30 cellular contexts compared by ENCODE assay signal in the genomic region with DNA sequence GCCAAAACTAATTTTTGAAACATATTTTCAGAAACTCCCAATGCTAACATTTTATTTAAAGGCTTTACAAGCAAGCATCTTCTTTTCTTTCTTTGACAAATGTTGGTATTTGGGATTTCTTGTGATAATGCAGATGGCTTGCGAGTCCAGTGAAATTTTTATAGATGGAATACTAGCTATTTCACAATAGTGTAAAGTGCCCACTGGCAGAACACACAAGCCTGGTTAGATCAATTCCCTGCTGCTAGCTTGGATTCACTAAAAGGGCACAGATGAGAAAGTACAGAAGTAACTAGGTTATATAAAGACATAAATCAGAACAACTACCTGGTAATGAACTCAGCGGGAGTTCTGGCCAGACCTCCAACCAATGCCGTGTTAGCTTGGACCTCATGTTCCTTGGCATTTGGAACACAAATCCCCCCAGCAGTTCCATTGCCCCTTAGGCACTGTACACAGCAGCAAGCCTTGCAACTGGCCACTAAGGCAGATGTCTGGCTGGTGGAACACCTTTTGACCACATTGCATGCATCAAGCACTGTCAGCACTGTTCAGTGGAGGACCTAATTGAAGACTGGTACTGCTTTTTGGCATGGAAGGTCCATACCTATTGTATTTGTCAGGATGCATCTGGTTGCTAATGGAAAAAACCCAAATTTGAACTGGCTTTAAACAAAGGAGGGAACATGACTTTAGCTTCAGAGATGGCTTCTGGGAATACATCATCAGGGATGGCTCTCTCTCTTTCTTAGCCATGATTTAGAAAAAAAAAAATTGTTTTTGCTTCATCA.
"Had no signal": no experiment of that assay in that cellular context is flagged by ENCODE, and none has a peak within 500 bp of the region (broad histone marks: within the 10 kb centered on the region; RNA-seq: fewer than 3 reads in every experiment).

No MANE protein-coding gene starts in this region.

- H3K27ac ChIP-seq: coronary artery, foreskin keratinocyte, gastroesophageal sphincter, heart left ventricle, hepatocyte, left lung, parathyroid adenoma, suprapubic skin, transverse colon, upper lobe of right lung, uterus had no signal

- H3K36me3 ChIP-seq: gastroesophageal sphincter, heart left ventricle, left lung, suprapubic skin, transverse colon, upper lobe of right lung, uterus had no signal

- H3K27ac Mint-ChIP-seq: mesothelial cell of epicardium; naive B cell; natural killer cell treated with Interleukin-12 subunit alpha and Interleukin-12 subunit beta and Interleukin-15 and Interleukin-18, amount 100 ng/mL, for 72 hours; progenitor cell of endocrine pancreas; stimulated activated naive CD8-positive, alpha-beta T cell treated with anti-CD3 and anti-CD28 coated beads, Interleukin-15, amount 100 ng/mL, for 72 hours had no signal

- H3K9me3 Mint-ChIP-seq: natural killer cell treated with Interleukin-12 subunit alpha and Interleukin-12 subunit beta and Interleukin-15 and Interleukin-18, amount 100 ng/mL, for 72 hours; neural crest cell had no signal

- H3K4me3 ChIP-seq: coronary artery, gastroesophageal sphincter, heart left ventricle, hepatocyte, left lung, mucosa of descending colon, smooth muscle cell, suprapubic skin, transverse colon, upper lobe of right lung, uterus had no signal

- H3K36me3 Mint-ChIP-seq: mesothelial cell of epicardium had no signal

- H3K4me3 Mint-ChIP-seq: mesothelial cell of epicardium; naive B cell; natural killer cell treated with Interleukin-12 subunit alpha and Interleukin-12 subunit beta and Interleukin-15 and Interleukin-18, amount 100 ng/mL, for 72 hours; neural crest cell; stimulated activated naive CD8-positive, alpha-beta T cell treated with anti-CD3 and anti-CD28 coated beads, Interleukin-15, amount 100 ng/mL, for 72 hours had no signal

- ATAC-seq: foreskin keratinocyte; gastroesophageal sphincter; heart left ventricle; left lung; mucosa of descending colon; natural killer cell treated with Interleukin-12 subunit alpha and Interleukin-12 subunit beta and Interleukin-15 and Interleukin-18, amount 100 ng/mL, for 72 hours; sciatic nerve; stimulated activated naive CD8-positive, alpha-beta T cell treated with anti-CD3 and anti-CD28 coated beads, Interleukin-15, amount 100 ng/mL, for 72 hours; upper lobe of right lung had no signal

- H3K4me1 ChIP-seq: foreskin keratinocyte, gastroesophageal sphincter, heart left ventricle, left lung, parathyroid adenoma, suprapubic skin, transverse colon, upper lobe of right lung, uterus had no signal

- DNase-seq: dermis blood vessel endothelial cell; effector memory CD4-positive, alpha-beta T cell; erythroblast; foreskin keratinocyte; heart left ventricle; kidney; left lung; mesenchymal stem cell; mucosa of descending colon; naive B cell; stimulated activated CD4-positive, alpha-beta T cell treated with anti-CD3 and anti-CD28 coated beads, Interleukin-12 subunit alpha, Interleukin-12 subunit beta, amount 100 ng/mL, for 4 hours; stimulated activated CD4-positive, alpha-beta T cell treated with anti-CD3 and anti-CD28 coated beads, Interleukin-1b, Interleukin-23, amount 100 ng/mL, for 48 hours; stimulated activated CD4-positive, alpha-beta T cell treated with anti-CD3 and anti-CD28 coated beads, Interleukin-4, amount 100 ng/mL, for 1 hour; stimulated activated CD8-positive, alpha-beta memory T cell treated with anti-CD3 and anti-CD28 coated beads, Interleukin-4, amount 100 ng/mL, for 48 hours; stimulated activated naive CD4-positive, alpha-beta T cell; stimulated activated naive CD8-positive, alpha-beta T cell treated with anti-CD3 and anti-CD28 coated beads, Interleukin-15, amount 100 ng/mL, for 72 hours; transverse colon; upper lobe of right lung; uterus had no signal

- H3K4me1 Mint-ChIP-seq: mesothelial cell of epicardium; naive B cell; stimulated activated naive CD8-positive, alpha-beta T cell treated with anti-CD3 and anti-CD28 coated beads, Interleukin-15, amount 100 ng/mL, for 72 hours had no signal

- H3K9me3 ChIP-seq: left lung, mucosa of descending colon, suprapubic skin, transverse colon, upper lobe of right lung, uterus had no signal

- H3K27me3 ChIP-seq: hepatocyte, left lung, suprapubic skin, transverse colon, upper lobe of right lung, uterus had no signal
